ENCODE assay signal across 8 cellular contexts in genomic region chr19:40403262-40403984, GRCh38. TPM values are rescaled to one million over a fixed set of nuclear protein-coding genes. Genes with fewer than 3 reads are reported as not detected.
DNase-seq lines count a peak whose midpoint lies in the region; ATAC-seq and TF ChIP-seq lines count a peak whose summit lies in the region.

No MANE protein-coding gene starts in this region.

- no peaks in the 10 kb centered on the region for H3K9me3 Mint-ChIP-seq in activated CD8-positive, alpha-beta memory T cell treated with anti-CD3 and anti-CD28 coated beads, Interleukin-2, amount 10 ng/mL, durations not matched to agents 7 days and 5 days (ENCODE audit: low read depth)
- H3K9me3 Mint-ChIP-seq in endothelial cell (ENCODE audit: unreplicated experiment) = no peaks in the 10 kb centered on the region

- peak overlapping the region; percentile 83 for H3K4me3 Mint-ChIP-seq in activated CD8-positive, alpha-beta memory T cell treated with anti-CD3 and anti-CD28 coated beads, Interleukin-2, amount 10 ng/mL, durations not matched to agents 7 days and 5 days
- peak overlapping the region; percentile 90 for H3K4me3 Mint-ChIP-seq in endothelial cell (ENCODE audit: unreplicated experiment)

- H3K4me3 ChIP-seq in mucosa of descending colon = peak overlapping the region; percentile 24

- H3K27me3 Mint-ChIP-seq in activated CD8-positive, alpha-beta memory T cell treated with anti-CD3 and anti-CD28 coated beads, Interleukin-2, amount 10 ng/mL, durations not matched to agents 7 days and 5 days = peaks cover 4% of the 10 kb centered on the region
- peaks cover 8% of the 10 kb centered on the region for H3K27me3 Mint-ChIP-seq in endothelial cell (ENCODE audit: unreplicated experiment)

- no peaks in the 10 kb centered on the region for H3K36me3 ChIP-seq in mucosa of descending colon (ENCODE audit: low read depth)

- peak overlapping the region; percentile 69 for H3K27ac Mint-ChIP-seq in activated CD8-positive, alpha-beta memory T cell treated with anti-CD3 and anti-CD28 coated beads, Interleukin-2, amount 10 ng/mL, durations not matched to agents 7 days and 5 days
- H3K27ac Mint-ChIP-seq in endothelial cell (ENCODE audit: unreplicated experiment) = peak overlapping the region; percentile 39

- intact Hi-C loops in mucosa of descending colon (cut with DNase I, micrococcal nuclease) = no loop called here

- H3K9me3 ChIP-seq in mucosa of descending colon = no peaks in the 10 kb centered on the region

- ATAC-seq in GM19035 (IDR thresholded peaks at IDR 0.05; ENCODE audit: unreplicated experiment) (peak; percentile 67), HG03432 (IDR thresholded peaks at IDR 0.05; ENCODE audit: unreplicated experiment) (peak; percentile 77), mucosa of descending colon (peak; percentile 90)
- peak; percentile 81 for ATAC-seq in activated CD8-positive, alpha-beta memory T cell treated with anti-CD3 and anti-CD28 coated beads, Interleukin-2, amount 10 ng/mL, durations not matched to agents 7 days and 5 days

- H3K4me1 Mint-ChIP-seq in activated CD8-positive, alpha-beta memory T cell treated with anti-CD3 and anti-CD28 coated beads, Interleukin-2, amount 10 ng/mL, durations not matched to agents 7 days and 5 days = peaks cover 16% of the 10 kb centered on the region
- peaks cover 11% of the 10 kb centered on the region for H3K4me1 Mint-ChIP-seq in endothelial cell (ENCODE audit: unreplicated experiment)

- DNase-seq in AG20443 (ENCODE audit: low spot score) = peak; percentile 97
- peak; percentile 68 to 84 for DNase-seq in NOMO-1 (lab: John Stamatoyannopoulos, UW; ENCODE audit: unreplicated experiment in 2 of 2)
- DNase-seq in activated CD8-positive, alpha-beta memory T cell treated with anti-CD3 and anti-CD28 coated beads, Interleukin-2, amount 10 ng/mL, durations not matched to agents 7 days and 5 days = peak; percentile 93
- peak; percentile 95 for DNase-seq in endothelial cell (ENCODE audit: low spot score)
- peak; percentile 94 to 95 (median 94) for DNase-seq in mucosa of descending colon
- peak; percentile 75 for DNase-seq in stimulated activated CD8-positive, alpha-beta memory T cell treated with anti-CD3 and anti-CD28 coated beads, Interleukin-4, amount 100 ng/mL, for 24 hours (ENCODE audit: low read depth)

- CTCF ChIA-PET in activated CD8-positive, alpha-beta memory T cell treated with anti-CD3 and anti-CD28 coated beads, Interleukin-2, amount 10 ng/mL, durations not matched to agents 7 days and 5 days (lab: Charles Lee) = interaction anchor here (0.6 to 2.3 kb wide), 6 partner anchors 11 to 264 kb away, joined by 3 to 17 read pairs (median 4); partner anchors contain the start of gene BLVRB

- peaks cover 5% of the 10 kb centered on the region for H3K4me1 ChIP-seq in mucosa of descending colon (ENCODE audit: low read depth)

- TF ChIP-seq CTCF in endothelial cell (IDR thresholded peaks at IDR 0.05; ENCODE audit: unreplicated experiment) = no peak
- TF ChIP-seq CTCF in mucosa of descending colon (IDR thresholded peaks at IDR 0.05) = no peak

- H3K36me3 Mint-ChIP-seq in activated CD8-positive, alpha-beta memory T cell treated with anti-CD3 and anti-CD28 coated beads, Interleukin-2, amount 10 ng/mL, durations not matched to agents 7 days and 5 days = no peaks in the 10 kb centered on the region
- H3K36me3 Mint-ChIP-seq in endothelial cell (ENCODE audit: low read depth, unreplicated experiment) = peaks cover 8% of the 10 kb centered on the region

RNA-seq across cellular contexts. Expression of gene PRX, which starts 9.8 kb away (rescaled TPM):
- 1 to 10 TPM in 1 of 2 experiments, under 1 TPM in 1; 0.80 to 1.1 TPM for total RNA-seq in activated CD8-positive, alpha-beta memory T cell treated with anti-CD3 and anti-CD28 coated beads, Interleukin-2, amount 10 ng/mL, durations not matched to agents 7 days and 5 days
- total RNA-seq in endothelial cell (ENCODE audit: unreplicated experiment) (6.7 TPM), mucosa of descending colon (1 to 10 TPM; 1.1 to 6.8 (median 1.7) TPM)

RNA-seq across cellular contexts. Expression of gene HIPK4, which starts 13.4 kb away (rescaled TPM):
- not detected for total RNA-seq in activated CD8-positive, alpha-beta memory T cell treated with anti-CD3 and anti-CD28 coated beads, Interleukin-2, amount 10 ng/mL, durations not matched to agents 7 days and 5 days
- total RNA-seq in endothelial cell (ENCODE audit: unreplicated experiment) (not detected), mucosa of descending colon (under 1 TPM in 1 of 3 donors, not detected in 2; 0.19 TPM)

RNA-seq across cellular contexts. Expression of gene SERTAD1, which starts 22.4 kb away (rescaled TPM):
- 1 to 10 TPM; 9.4 to 9.6 TPM for total RNA-seq in activated CD8-positive, alpha-beta memory T cell treated with anti-CD3 and anti-CD28 coated beads, Interleukin-2, amount 10 ng/mL, durations not matched to agents 7 days and 5 days
- 11.8 TPM for total RNA-seq in endothelial cell (ENCODE audit: unreplicated experiment)
- 10 to 100 TPM; 12.1 to 16.7 (median 14.0) TPM for total RNA-seq in mucosa of descending colon

RNA-seq across cellular contexts. Expression of gene SERTAD3, which starts 40.7 kb away (rescaled TPM):
- 10 to 100 TPM; 13.4 to 13.7 TPM for total RNA-seq in activated CD8-positive, alpha-beta memory T cell treated with anti-CD3 and anti-CD28 coated beads, Interleukin-2, amount 10 ng/mL, durations not matched to agents 7 days and 5 days
- total RNA-seq in endothelial cell (ENCODE audit: unreplicated experiment) (42.9 TPM), mucosa of descending colon (10 to 100 TPM; 39.3 to 55.4 (median 46.2) TPM)

RNA-seq across cellular contexts. Expression of gene PLD3, which starts 54.9 kb away (rescaled TPM):
- 10 to 100 TPM; 72.0 to 84.7 TPM for total RNA-seq in activated CD8-positive, alpha-beta memory T cell treated with anti-CD3 and anti-CD28 coated beads, Interleukin-2, amount 10 ng/mL, durations not matched to agents 7 days and 5 days
- total RNA-seq in endothelial cell (ENCODE audit: unreplicated experiment) = 227 TPM
- 100 to 1,000 TPM; 120 to 158 (median 120) TPM for total RNA-seq in mucosa of descending colon

Comparison
In these comparisons a context has a peak if more than half of its experiments do, and no peak if none do; other contexts are left out.
1. Peak in every context shown above with its lines: DNase-seq, ATAC-seq and H3K4me3 ChIP-seq.